ENCODE assay signal across 12 cellular contexts in genomic region chr11:26087095-26087935, GRCh38.
DNase-seq lines count a peak whose midpoint lies in the region; ATAC-seq and TF ChIP-seq lines count a peak whose summit lies in the region.
"Had no signal": no experiment of that assay in that cellular context is flagged by ENCODE, and none has a peak within 500 bp of the region (broad histone marks: within the 10 kb centered on the region; RNA-seq: fewer than 3 reads in every experiment).

No MANE protein-coding gene starts in this region.

- no peak overlapping the region for H3K4me3 Mint-ChIP-seq in progenitor cell of endocrine pancreas (ENCODE audit: low read depth)
- H3K4me3 Mint-ChIP-seq: stimulated activated naive CD8-positive, alpha-beta T cell treated with anti-CD3 and anti-CD28 coated beads, Interleukin-15, amount 100 ng/mL, for 72 hours had no signal

- H3K36me3 ChIP-seq in GM06990 (ENCODE audit: control insufficient read depth, insufficient read depth, low read length) = no peaks in the 10 kb centered on the region

- DNase-seq in GM06990 (ENCODE audit: extremely low read depth, insufficient read length) = peak; percentile 44
- no peak for DNase-seq in GM03348 (ENCODE audit: low spot score)
- DNase-seq in activated gamma-delta T cell treated with Interleukin-2 at 50 U/mL for 16 hours = no peak
- DNase-seq in activated effector memory CD4-positive, alpha-beta T cell treated with anti-CD3 and anti-CD28 coated beads, Interleukin-2, amount 50 U/mL, for 16 hours = no peak
- DNase-seq in progenitor cell of endocrine pancreas (ENCODE audit: low spot score, unreplicated experiment) = no peak
- DNase-seq: activated T-cell treated with anti-CD3 and anti-CD28 coated beads, Interleukin-2, amount 50 U/mL, for 48 hours; hypothalamus; NCI-H2171 treated with DMSO at 0.1 percent for 48 hours; stimulated activated naive CD8-positive, alpha-beta T cell treated with anti-CD3 and anti-CD28 coated beads, Interleukin-15, amount 100 ng/mL, for 72 hours had no signal

- no peaks in the 10 kb centered on the region for H3K36me3 Mint-ChIP-seq in progenitor cell of endocrine pancreas (ENCODE audit: insufficient read depth)

- no peak overlapping the region for H3K4me3 ChIP-seq in GM06990 (replicated peaks; ENCODE audit: low read depth, low read length)

- H3K4me1 Mint-ChIP-seq in progenitor cell of endocrine pancreas (ENCODE audit: low read depth) = no peaks in the 10 kb centered on the region
- H3K4me1 Mint-ChIP-seq: stimulated activated naive CD8-positive, alpha-beta T cell treated with anti-CD3 and anti-CD28 coated beads, Interleukin-15, amount 100 ng/mL, for 72 hours had no signal

- no peak for TF ChIP-seq CTCF in GM06990 (IDR thresholded peaks at IDR 0.05; ENCODE audit: insufficient read depth, low read length, poor library complexity, severe bottlenecking)
- TF ChIP-seq CTCF in progenitor cell of endocrine pancreas (IDR thresholded peaks at IDR 0.05; ENCODE audit: unreplicated experiment) = no peak

- H3K9me3 Mint-ChIP-seq in progenitor cell of endocrine pancreas (ENCODE audit: low read depth) = no peaks in the 10 kb centered on the region
- H3K9me3 Mint-ChIP-seq: stimulated activated naive CD8-positive, alpha-beta T cell treated with anti-CD3 and anti-CD28 coated beads, Interleukin-15, amount 100 ng/mL, for 72 hours had no signal

- H3K27me3 Mint-ChIP-seq in progenitor cell of endocrine pancreas = no peaks in the 10 kb centered on the region
- H3K27me3 Mint-ChIP-seq: stimulated activated naive CD8-positive, alpha-beta T cell treated with anti-CD3 and anti-CD28 coated beads, Interleukin-15, amount 100 ng/mL, for 72 hours had no signal

- no peaks in the 10 kb centered on the region for H3K27me3 ChIP-seq in GM06990 (replicated peaks; ENCODE audit: control insufficient read depth, insufficient read depth, low read length)

- no peak overlapping the region for H3K27ac Mint-ChIP-seq in progenitor cell of endocrine pancreas
- H3K27ac Mint-ChIP-seq: stimulated activated naive CD8-positive, alpha-beta T cell treated with anti-CD3 and anti-CD28 coated beads, Interleukin-15, amount 100 ng/mL, for 72 hours had no signal

- ATAC-seq in GM19328 (IDR thresholded peaks at IDR 0.05; ENCODE audit: unreplicated experiment) (peak; percentile 90), HG02840 (IDR thresholded peaks at IDR 0.05; ENCODE audit: low FRiP score, unreplicated experiment) (peak; percentile 63), HG03565 (IDR thresholded peaks at IDR 0.05; ENCODE audit: unreplicated experiment) (peak; percentile 87)
- ATAC-seq: stimulated activated naive CD8-positive, alpha-beta T cell treated with anti-CD3 and anti-CD28 coated beads, Interleukin-15, amount 100 ng/mL, for 72 hours had no signal
